30 cellular contexts compared by ENCODE assay signal in genomic region chr5:116256717-116257116, GRCh38.
"Had no signal": no experiment of that assay in that cellular context is flagged by ENCODE, and none has a peak within 500 bp of the region (broad histone marks: within the 10 kb centered on the region; RNA-seq: fewer than 3 reads in every experiment).

No MANE protein-coding gene starts in this region.

- DNase-seq: activated CD4-positive, alpha-beta memory T cell treated with anti-CD3 and anti-CD28 coated beads, Interleukin-2, amount 10 ng/mL, durations not matched to agents 7 days and 5 days; activated CD4-positive, alpha-beta T cell treated with anti-CD3 and anti-CD28 coated beads for 1 hour; activated CD4-positive, alpha-beta T cell treated with anti-CD3 and anti-CD28 coated beads for 36 hours; activated CD4-positive, alpha-beta T cell treated with anti-CD3 and anti-CD28 coated beads for 48 hours; activated CD4-positive, alpha-beta T cell treated with anti-CD3 and anti-CD28 coated beads, Interleukin-2, amount 10 ng/mL, durations not matched to agents 7 days and 5 days; activated CD4-positive, alpha-beta T cell treated with anti-CD3 and anti-CD28 coated beads, Interleukin-2, amount 50 U/mL, for 48 hours; activated CD4-positive, CD25-positive, alpha-beta regulatory T cell; activated CD8-positive, alpha-beta memory T cell treated with anti-CD3 and anti-CD28 coated beads for 24 hours; activated CD8-positive, alpha-beta memory T cell treated with anti-CD3 and anti-CD28 coated beads, Interleukin-2, amount 10 ng/mL, durations not matched to agents 7 days and 5 days; activated CD8-positive, alpha-beta memory T cell treated with anti-CD3 and anti-CD28 coated beads, Interleukin-2, amount 50 U/mL, for 48 hours; activated CD8-positive, alpha-beta T cell treated with anti-CD3 and anti-CD28 coated beads, Interleukin-2, amount 10 ng/mL, durations not matched to agents 7 days and 5 days; activated effector memory CD4-positive, alpha-beta T cell treated with Interleukin-2 at 50 U/mL for 16 hours; activated gamma-delta T cell; activated naive CD4-positive, alpha-beta T cell treated with anti-CD3 and anti-CD28 coated beads, Interleukin-2, amount 10 ng/mL, durations not matched to agents 7 days and 5 days; activated naive CD4-positive, alpha-beta T cell treated with Interleukin-2 at 50 U/mL for 16 hours; activated naive CD8-positive, alpha-beta T cell treated with anti-CD3 and anti-CD28 coated beads, Interleukin-2, amount 10 ng/mL, durations not matched to agents 7 days and 5 days; activated naive CD8-positive, alpha-beta T cell treated with anti-CD3 and anti-CD28 coated beads, Interleukin-2, amount 50 U/mL, for 24 hours; activated T-cell treated with anti-CD3 and anti-CD28 coated beads, Interleukin-2, amount 50 U/mL, for 24 hours; activated T-cell treated with anti-CD3 and anti-CD28 coated beads, Interleukin-2, amount 50 U/mL, for 48 hours; amygdala; anterior cingulate cortex; central memory CD4-positive, alpha-beta T cell; T-helper 1 cell; T-helper 2 cell; T-helper 9 cell; WERI-Rb-1 had no signal

- H3K4me3 ChIP-seq: ascending aorta, cardiac muscle cell had no signal

- ATAC-seq: activated CD4-positive, alpha-beta T cell treated with anti-CD3 and anti-CD28 coated beads for 36 hours; activated CD4-positive, CD25-positive, alpha-beta regulatory T cell treated with anti-CD3 and anti-CD28 coated beads, Interleukin-2, amount 50 U/mL, for 24 hours; activated CD8-positive, alpha-beta memory T cell treated with anti-CD3 and anti-CD28 coated beads, Interleukin-2, amount 10 ng/mL, durations not matched to agents 7 days and 5 days; activated CD8-positive, alpha-beta T cell treated with anti-CD3 and anti-CD28 coated beads, Interleukin-2, amount 10 ng/mL, durations not matched to agents 7 days and 5 days; activated naive CD8-positive, alpha-beta T cell treated with anti-CD3 and anti-CD28 coated beads, Interleukin-2, amount 50 U/mL, for 24 hours; WTC11 had no signal

- H3K36me3 ChIP-seq: cardiac muscle cell, WERI-Rb-1 had no signal

- H3K27me3 ChIP-seq: ascending aorta, cardiac muscle cell had no signal

- H3K4me1 ChIP-seq: ascending aorta had no signal

- H3K27ac ChIP-seq: ascending aorta, cardiac muscle cell, WERI-Rb-1 had no signal
